In the genomic region with DNA sequence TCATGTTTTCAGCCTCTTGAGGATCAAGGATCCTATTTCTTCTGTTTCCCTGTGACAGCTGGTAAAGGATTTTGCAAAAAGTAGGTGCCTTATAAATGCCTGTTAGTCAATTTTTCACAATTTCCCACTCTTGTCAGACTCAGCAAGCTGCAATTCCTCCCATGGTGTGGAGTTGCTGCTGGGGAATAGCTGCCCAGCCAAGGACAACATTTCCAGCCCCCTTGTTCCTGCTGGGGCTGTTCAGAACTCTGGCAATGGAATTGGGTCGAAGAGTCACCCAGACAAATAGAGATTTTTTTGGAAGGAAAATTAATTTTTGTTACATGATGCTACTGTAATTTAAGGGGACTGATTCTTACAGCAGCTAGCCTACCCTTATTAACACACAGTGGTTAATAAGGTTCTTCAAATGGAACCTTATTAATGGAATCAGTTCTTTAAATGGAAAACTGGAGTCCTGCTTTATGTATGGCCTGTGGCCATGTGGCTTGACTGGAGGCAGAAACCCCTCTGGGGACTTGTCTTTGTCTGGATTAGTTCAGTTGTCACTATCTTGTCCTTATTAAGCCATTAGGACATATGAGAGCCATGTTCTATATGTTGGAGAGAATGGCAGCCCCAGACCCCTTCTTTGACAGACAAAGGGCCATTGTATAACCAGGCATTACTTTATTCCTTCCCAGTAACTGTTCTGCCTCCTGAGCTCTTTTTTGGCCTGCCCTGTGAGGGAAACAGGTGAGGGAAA, we compare ENCODE assay signal across 28 cellular contexts. TPM values are rescaled to one million over a fixed set of nuclear protein-coding genes. Genes with fewer than 3 reads are reported as not detected.
"Had no signal": no experiment of that assay in that cellular context is flagged by ENCODE, and none has a peak within 500 bp of the region (broad histone marks: within the 10 kb centered on the region; RNA-seq: fewer than 3 reads in every experiment).

No MANE protein-coding gene starts in this region.

- ATAC-seq: activated CD8-positive, alpha-beta T cell treated with anti-CD3 and anti-CD28 coated beads, Interleukin-2, amount 10 ng/mL, durations not matched to agents 7 days and 5 days; Panc1; Right ventricle myocardium inferior; WTC11 had no signal

- H3K4me1 Mint-ChIP-seq: activated naive CD8-positive, alpha-beta T cell treated with anti-CD3 and anti-CD28 coated beads, Interleukin-2, amount 10 ng/mL, durations not matched to agents 7 days and 5 days; WTC11 had no signal

- H3K27ac ChIP-seq: adrenal gland, SJSA1 had no signal

- H3K36me3 ChIP-seq: adrenal gland, SJSA1 had no signal

- H3K4me1 ChIP-seq: adrenal gland, SJSA1 had no signal

- H3K4me3 ChIP-seq: adrenal gland, SJSA1 had no signal

- H3K27ac Mint-ChIP-seq: activated CD8-positive, alpha-beta T cell treated with anti-CD3 and anti-CD28 coated beads, Interleukin-2, amount 10 ng/mL, durations not matched to agents 7 days and 5 days; activated naive CD8-positive, alpha-beta T cell treated with anti-CD3 and anti-CD28 coated beads, Interleukin-2, amount 10 ng/mL, durations not matched to agents 7 days and 5 days; T-helper 1 cell treated with Interleukin-12 subunit alpha and Interleukin-12 subunit beta and Interleukin-4 antibody, amounts not matched to agents 30 μg/mL and 1 μg/mL, for 36 hours; WTC11 had no signal

- H3K27me3 ChIP-seq: adrenal gland, SJSA1 had no signal

- H3K9me3 ChIP-seq: adrenal gland, SJSA1 had no signal

- H3K36me3 Mint-ChIP-seq: activated naive CD8-positive, alpha-beta T cell treated with anti-CD3 and anti-CD28 coated beads, Interleukin-2, amount 10 ng/mL, durations not matched to agents 7 days and 5 days; WTC11 had no signal

- H3K4me3 Mint-ChIP-seq: activated CD8-positive, alpha-beta T cell treated with anti-CD3 and anti-CD28 coated beads, Interleukin-2, amount 10 ng/mL, durations not matched to agents 7 days and 5 days; activated naive CD8-positive, alpha-beta T cell treated with anti-CD3 and anti-CD28 coated beads, Interleukin-2, amount 10 ng/mL, durations not matched to agents 7 days and 5 days; T-helper 1 cell treated with Interleukin-12 subunit alpha and Interleukin-12 subunit beta and Interleukin-4 antibody, amounts not matched to agents 30 μg/mL and 1 μg/mL, for 36 hours; WTC11 had no signal

- DNase-seq: activated CD4-positive, alpha-beta T cell treated with anti-CD3 and anti-CD28 coated beads for 48 hours; activated CD4-positive, alpha-beta T cell treated with anti-CD3 and anti-CD28 coated beads, Interleukin-2, amount 50 U/mL, for 4 hours; activated CD4-positive, CD25-positive, alpha-beta regulatory T cell treated with anti-CD3 and anti-CD28 coated beads, Interleukin-2, amount 50 U/mL, for 72 hours; activated CD8-positive, alpha-beta memory T cell treated with anti-CD3 and anti-CD28 coated beads, Interleukin-2, amount 50 U/mL, for 48 hours; activated CD8-positive, alpha-beta T cell treated with anti-CD3 and anti-CD28 coated beads, Interleukin-2, amount 10 ng/mL, durations not matched to agents 7 days and 5 days; activated naive CD4-positive, alpha-beta T cell treated with anti-CD3 and anti-CD28 coated beads, Interleukin-2, amount 50 U/mL, for 16 hours; activated naive CD8-positive, alpha-beta T cell treated with anti-CD3 and anti-CD28 coated beads, Interleukin-2, amount 10 ng/mL, durations not matched to agents 7 days and 5 days; activated T-cell treated with anti-CD3 and anti-CD28 coated beads, Interleukin-2, amount 50 U/mL, for 1 hour; adrenal gland; anterior cingulate cortex; Kasumi-1; KBM-7; NCI-H1105 treated with DMSO at 0.1 percent for 48 hours; NCI-H1436 treated with DMSO at 0.1 percent for 48 hours; NCI-H2029; NCI-H2171; NCI-H510A treated with DMSO at 0.1 percent for 48 hours; NCI-H69; NK-92 treated with Interleukin-12 subunit alpha and Interleukin-12 subunit beta, amount 100 ng/mL, for 24 hours; OCI-M1; RPMI8226 had no signal

- H3K9me3 Mint-ChIP-seq: T-helper 1 cell treated with Interleukin-12 subunit alpha and Interleukin-12 subunit beta and Interleukin-4 antibody, amounts not matched to agents 30 μg/mL and 1 μg/mL, for 36 hours; WTC11 had no signal

- H3K27me3 Mint-ChIP-seq: activated naive CD8-positive, alpha-beta T cell treated with anti-CD3 and anti-CD28 coated beads, Interleukin-2, amount 10 ng/mL, durations not matched to agents 7 days and 5 days had no signal

RNA-seq across cellular contexts. Expression of gene FSHR, which starts 43.6 kb away (rescaled TPM):
- total RNA-seq: activated CD8-positive, alpha-beta T cell treated with anti-CD3 and anti-CD28 coated beads, Interleukin-2, amount 10 ng/mL, durations not matched to agents 7 days and 5 days; activated naive CD8-positive, alpha-beta T cell treated with anti-CD3 and anti-CD28 coated beads, Interleukin-2, amount 10 ng/mL, durations not matched to agents 7 days and 5 days; cardiac septum; chondrocyte; SJSA1; WTC11 had no signal
- polyA plus RNA-seq: adrenal gland had no signal
